Comparison of ENCODE assay signal across 1 cellular context in genomic region chr2:177243073-177243472, GRCh38.
TF ChIP-seq lines count a peak whose summit lies in the region.

No MANE protein-coding gene starts in this region.

TF ChIP-seq in GM12878, 131 proteins besides CTCF, POLR2A, EP300 and RAD21:
- TF ChIP-seq MEF2A (IDR thresholded peaks at IDR 0.05; ENCODE audit: insufficient read depth, low read depth, low read length) (no peak), KAT2A (conservative IDR thresholded peaks at IDR 0.05; ENCODE audit: control insufficient read depth, low read depth, low read length) (no peak), RB1 (IDR thresholded peaks at IDR 0.05; ENCODE audit: borderline replicate concordance) (no peak), ZBTB4 (CRISPR knock-in tag; IDR thresholded peaks at IDR 0.05) (no peak), RFX5 (IDR thresholded peaks at IDR 0.05; ENCODE audit: low read depth, low read length) (no peak), EGR1 (IDR thresholded peaks at IDR 0.05; ENCODE audit: borderline replicate concordance in 1 of 2, low read depth in 2 of 2, low read length in 2 of 2) (no peak), ATF7 (IDR thresholded peaks at IDR 0.05; ENCODE audit: low read depth) (no peak), SMAD1 (IDR thresholded peaks at IDR 0.05; ENCODE audit: low read depth, partially characterized antibody) (no peak)
